8 cellular contexts compared by ENCODE assay signal in genomic region chr16:31105677-31106213, GRCh38. TPM values are rescaled to one million over a fixed set of nuclear protein-coding genes. Genes with fewer than 3 reads are reported as not detected.
A peak's percentile ranks its signal among the peaks of the same experiment; 100 is the strongest.
DNase-seq lines count a peak whose midpoint lies in the region; ATAC-seq and TF ChIP-seq lines count a peak whose summit lies in the region.

No MANE protein-coding gene starts in this region.

- H3K9me3 ChIP-seq in CD4-positive, alpha-beta memory T cell (ENCODE audit: control insufficient read depth in 1 of 2, low read length in 2 of 2): no peaks in the 10 kb centered on the region
- no peaks in the 10 kb centered on the region for H3K9me3 ChIP-seq in effector memory CD4-positive, alpha-beta T cell (ENCODE audit: control insufficient read depth, low read length)
- no peaks in the 10 kb centered on the region for H3K9me3 ChIP-seq in mucosa of descending colon

- peaks cover 0 to 2% (median 0%) of the 10 kb centered on the region in 8 donors for H3K9me3 Mint-ChIP-seq in CD4-positive, alpha-beta memory T cell
- no peaks in the 10 kb centered on the region for H3K9me3 Mint-ChIP-seq in activated CD8-positive, alpha-beta T cell treated with anti-CD3 and anti-CD28 coated beads for 36 hours

- ATAC-seq in GM21529 (IDR thresholded peaks at IDR 0.05; ENCODE audit: unreplicated experiment) (peak; percentile 44), mucosa of descending colon (peak; percentile 87), HG02623 (IDR thresholded peaks at IDR 0.05; ENCODE audit: unreplicated experiment) (no peak)
- peak; percentile 79 for ATAC-seq in activated CD8-positive, alpha-beta T cell treated with anti-CD3 and anti-CD28 coated beads for 36 hours

- H3K27ac ChIP-seq in CD4-positive, alpha-beta memory T cell (ENCODE audit: low read depth, low read length): no peak overlapping the region
- no peak overlapping the region for H3K27ac ChIP-seq in effector memory CD4-positive, alpha-beta T cell (ENCODE audit: insufficient read depth, low read length, poor library complexity, severe bottlenecking)

- H3K27ac Mint-ChIP-seq in CD4-positive, alpha-beta memory T cell: peak overlapping the region in 4 of 7 donors; percentile 15 to 55 (median 28)
- H3K27ac Mint-ChIP-seq in activated CD8-positive, alpha-beta T cell treated with anti-CD3 and anti-CD28 coated beads for 36 hours: peak overlapping the region; percentile 60

- intact Hi-C loops in CD4-positive, alpha-beta memory T cell (cut with micrococcal nuclease): loop anchor here (2.0 kb wide), 1 partner anchor 37 kb away; no protein-coding TSS in a partner anchor
- intact Hi-C loops in activated CD8-positive, alpha-beta T cell treated with anti-CD3 and anti-CD28 coated beads for 36 hours (cut with micrococcal nuclease): no loop called here
- intact Hi-C loops in mucosa of descending colon (cut with DNase I, micrococcal nuclease): no loop called here

- peak overlapping the region in 2 of 8 donors; percentile 44 to 52 for H3K4me3 Mint-ChIP-seq in CD4-positive, alpha-beta memory T cell
- peak overlapping the region; percentile 47 for H3K4me3 Mint-ChIP-seq in activated CD8-positive, alpha-beta T cell treated with anti-CD3 and anti-CD28 coated beads for 36 hours

- no peak overlapping the region for H3K4me3 ChIP-seq in CD4-positive, alpha-beta memory T cell (ENCODE audit: low read length in 2 of 2)
- no peak overlapping the region for H3K4me3 ChIP-seq in effector memory CD4-positive, alpha-beta T cell (ENCODE audit: insufficient read depth, low read depth, low read length, poor library complexity, severe bottlenecking)
- H3K4me3 ChIP-seq in mucosa of descending colon: no peak overlapping the region

- peaks cover 20% of the 10 kb centered on the region for H3K4me1 ChIP-seq in CD4-positive, alpha-beta memory T cell (ENCODE audit: insufficient read depth, low read length)
- peaks cover 10% of the 10 kb centered on the region for H3K4me1 ChIP-seq in effector memory CD4-positive, alpha-beta T cell (ENCODE audit: control insufficient read depth, insufficient read depth, low read length, poor library complexity, severe bottlenecking)
- peaks cover 17% of the 10 kb centered on the region for H3K4me1 ChIP-seq in mucosa of descending colon (ENCODE audit: low read depth)

- H3K36me3 ChIP-seq in CD4-positive, alpha-beta memory T cell (ENCODE audit: insufficient read depth, low read length): no peaks in the 10 kb centered on the region
- peaks cover 8% of the 10 kb centered on the region for H3K36me3 ChIP-seq in effector memory CD4-positive, alpha-beta T cell (ENCODE audit: control insufficient read depth, insufficient read depth, low read length)
- no peaks in the 10 kb centered on the region for H3K36me3 ChIP-seq in mucosa of descending colon (ENCODE audit: low read depth)

- peak; percentile 60 to 70 (median 66) for DNase-seq in CD4-positive, alpha-beta memory T cell
- DNase-seq in NCI-H345 treated with DMSO at 0.1 percent for 48 hours (lab: John Stamatoyannopoulos, UW; ENCODE audit: unreplicated experiment): peak; percentile 23
- peak; percentile 94 for DNase-seq in activated CD8-positive, alpha-beta T cell treated with anti-CD3 and anti-CD28 coated beads for 36 hours
- DNase-seq in effector memory CD4-positive, alpha-beta T cell: peak; percentile 56 to 65 (median 65)
- peak; percentile 87 to 92 (median 91) for DNase-seq in mucosa of descending colon
- DNase-seq in stimulated activated CD8-positive, alpha-beta memory T cell treated with anti-CD3 and anti-CD28 coated beads, Interleukin-4, amount 100 ng/mL, for 24 hours (ENCODE audit: low read depth): peak; percentile 77

- H3K36me3 Mint-ChIP-seq in CD4-positive, alpha-beta memory T cell: peaks cover 0 to 9% of the 10 kb centered on the region in 2 donors
- H3K36me3 Mint-ChIP-seq in activated CD8-positive, alpha-beta T cell treated with anti-CD3 and anti-CD28 coated beads for 36 hours (ENCODE audit: low read depth): peaks cover 13% of the 10 kb centered on the region

- H3K27me3 ChIP-seq in CD4-positive, alpha-beta memory T cell (ENCODE audit: insufficient read depth, low read length): no peaks in the 10 kb centered on the region
- no peaks in the 10 kb centered on the region for H3K27me3 ChIP-seq in effector memory CD4-positive, alpha-beta T cell (replicated peaks; ENCODE audit: control insufficient read depth, insufficient read depth, low read length, poor library complexity, severe bottlenecking)

- POLR2A ChIA-PET in CD4-positive, alpha-beta memory T cell (lab: Charles Lee; ENCODE audit: partially characterized antibody): no interaction called here
- POLR2A ChIA-PET in activated CD8-positive, alpha-beta T cell treated with anti-CD3 and anti-CD28 coated beads for 36 hours (lab: Charles Lee): no interaction called here

- H3K4me1 Mint-ChIP-seq in CD4-positive, alpha-beta memory T cell: peaks cover 8 to 23% (median 15%) of the 10 kb centered on the region in 4 donors
- H3K4me1 Mint-ChIP-seq in activated CD8-positive, alpha-beta T cell treated with anti-CD3 and anti-CD28 coated beads for 36 hours (ENCODE audit: low read depth): peaks cover 33% of the 10 kb centered on the region

- TF ChIP-seq CTCF in activated CD8-positive, alpha-beta T cell treated with anti-CD3 and anti-CD28 coated beads for 36 hours (IDR thresholded peaks at IDR 0.05): peak; percentile 91
- peak; percentile 91 for TF ChIP-seq CTCF in mucosa of descending colon (IDR thresholded peaks at IDR 0.05)

- H3K27me3 Mint-ChIP-seq in CD4-positive, alpha-beta memory T cell: no peaks in the 10 kb centered on the region
- H3K27me3 Mint-ChIP-seq in activated CD8-positive, alpha-beta T cell treated with anti-CD3 and anti-CD28 coated beads for 36 hours: no peaks in the 10 kb centered on the region

- CTCF ChIA-PET in CD4-positive, alpha-beta memory T cell (lab: Charles Lee; ENCODE audit: partially characterized antibody): no interaction called here
- CTCF ChIA-PET in activated CD8-positive, alpha-beta T cell treated with anti-CD3 and anti-CD28 coated beads for 36 hours (lab: Charles Lee): no interaction called here

RNA-seq across cellular contexts. Expression of gene BCKDK, which starts 2.4 kb away (rescaled TPM):
- 10 to 100 TPM; 17.0 to 21.1 TPM for total RNA-seq in CD4-positive, alpha-beta memory T cell
- 10 to 100 TPM; 22.3 to 24.3 TPM for polyA plus RNA-seq in CD4-positive, alpha-beta memory T cell
- total RNA-seq in activated CD8-positive, alpha-beta T cell treated with anti-CD3 and anti-CD28 coated beads for 36 hours: 10 to 100 TPM; 55.1 to 58.7 TPM
- total RNA-seq in mucosa of descending colon: 10 to 100 TPM; 31.7 to 40.1 (median 36.6) TPM

RNA-seq across cellular contexts. Expression of gene VKORC1, which starts 11.1 kb away (rescaled TPM):
- total RNA-seq in CD4-positive, alpha-beta memory T cell: 10 to 100 TPM; 48.9 to 51.3 TPM
- 100 to 1,000 TPM in 1 of 2 donors, 10 to 100 TPM in 1; 93.7 to 114 TPM for polyA plus RNA-seq in CD4-positive, alpha-beta memory T cell
- total RNA-seq in activated CD8-positive, alpha-beta T cell treated with anti-CD3 and anti-CD28 coated beads for 36 hours: 10 to 100 TPM; 68.5 to 71.5 TPM
- total RNA-seq in mucosa of descending colon: 10 to 100 TPM; 31.9 to 67.9 (median 41.3) TPM

RNA-seq across cellular contexts. Expression of gene KAT8, which starts 11.7 kb away (rescaled TPM):
- total RNA-seq in CD4-positive, alpha-beta memory T cell: 10 to 100 TPM; 90.8 to 94.2 TPM
- polyA plus RNA-seq in CD4-positive, alpha-beta memory T cell: 10 to 100 TPM; 37.5 to 68.8 TPM
- 10 to 100 TPM; 55.6 to 58.7 TPM for total RNA-seq in activated CD8-positive, alpha-beta T cell treated with anti-CD3 and anti-CD28 coated beads for 36 hours
- total RNA-seq in mucosa of descending colon: 10 to 100 TPM; 61.1 to 83.1 (median 69.6) TPM

RNA-seq across cellular contexts. Expression of gene PRSS53, which starts 17.0 kb away (rescaled TPM):
- total RNA-seq in CD4-positive, alpha-beta memory T cell: 10 to 100 TPM; 13.3 to 13.5 TPM
- polyA plus RNA-seq in CD4-positive, alpha-beta memory T cell: under 1 TPM; 0.43 to 0.69 TPM
- total RNA-seq in activated CD8-positive, alpha-beta T cell treated with anti-CD3 and anti-CD28 coated beads for 36 hours: 1 to 10 TPM; 5.5 to 8.6 TPM
- 1 to 10 TPM; 1.1 to 2.7 (median 1.3) TPM for total RNA-seq in mucosa of descending colon

RNA-seq across cellular contexts. Expression of gene PRSS8, which starts 29.8 kb away (rescaled TPM):
- not detected for total RNA-seq in CD4-positive, alpha-beta memory T cell
- under 1 TPM in 1 of 2 donors, not detected in 1; 0.33 TPM for polyA plus RNA-seq in CD4-positive, alpha-beta memory T cell
- total RNA-seq in activated CD8-positive, alpha-beta T cell treated with anti-CD3 and anti-CD28 coated beads for 36 hours: not detected
- 100 to 1,000 TPM; 163 to 482 (median 422) TPM for total RNA-seq in mucosa of descending colon

Comparison
In these comparisons a context has a peak if more than half of its experiments do, and no peak if none do; other contexts are left out.
1. DNase-seq: peak in every context shown above with its lines; median percentile 94 in activated CD8-positive, alpha-beta T cell treated with anti-CD3 and anti-CD28 coated beads for 36 hours; 91 in mucosa of descending colon; 77 in stimulated activated CD8-positive, alpha-beta memory T cell treated with anti-CD3 and anti-CD28 coated beads, Interleukin-4, amount 100 ng/mL, for 24 hours; 66 in CD4-positive, alpha-beta memory T cell; 65 in effector memory CD4-positive, alpha-beta T cell; 23 in NCI-H345 treated with DMSO at 0.1 percent for 48 hours.